In genomic region chr4:76585897-76586360, GRCh38 we compare ENCODE assay signal across 8 cellular contexts.
DNase-seq lines count a peak whose midpoint lies in the region; ATAC-seq and TF ChIP-seq lines count a peak whose summit lies in the region.

No MANE protein-coding gene starts in this region.

- H3K4me3 ChIP-seq in AG10803 (ENCODE audit: low read length): peak overlapping the region; percentile 45
- H3K4me3 ChIP-seq in HUES48 (ENCODE audit: low read depth, low read length): peak overlapping the region; percentile 66
- H3K4me3 ChIP-seq in fibroblast of lung (replicated peaks in 1 of 4; ENCODE audit: control extremely low read depth in 1 of 4, insufficient read depth in 1 of 4, low read depth in 3 of 4, low read length in 4 of 4): peak overlapping the region in 2 of 4 experiments; percentile 45 to 49
- peak overlapping the region; percentile 46 to 64 for H3K4me3 ChIP-seq in muscle layer of duodenum (ENCODE audit: low read depth in 1 of 2, low read length in 2 of 2)

- H3K27ac ChIP-seq in HUES48 (ENCODE audit: low read depth, low read length) (peak overlapping the region; percentile 73), fibroblast of lung (ENCODE audit: insufficient read depth, low read length) (no peak overlapping the region), muscle layer of duodenum (ENCODE audit: low read length) (peak overlapping the region; percentile 80)

- peaks cover 61% of the 10 kb centered on the region for H3K4me1 ChIP-seq in HUES48 (ENCODE audit: control insufficient read depth, insufficient read depth, low read length)
- peaks cover 10% of the 10 kb centered on the region for H3K4me1 ChIP-seq in fibroblast of lung (ENCODE audit: control insufficient read depth, extremely low read depth, insufficient read depth, low read length)
- peaks cover 11 to 17% of the 10 kb centered on the region in 2 donors for H3K4me1 ChIP-seq in muscle layer of duodenum (ENCODE audit: control insufficient read depth in 1 of 2, insufficient read depth in 2 of 2, low read length in 2 of 2)

- no peaks in the 10 kb centered on the region for H3K27me3 ChIP-seq in HUES48 (ENCODE audit: control insufficient read depth, insufficient read depth, low read length)
- H3K27me3 ChIP-seq in fibroblast of lung (ENCODE audit: control insufficient read depth, insufficient read depth, low read length): no peaks in the 10 kb centered on the region
- no peaks in the 10 kb centered on the region for H3K27me3 ChIP-seq in muscle layer of duodenum (ENCODE audit: low read depth, low read length)

- H4K20me1 ChIP-seq in fibroblast of lung (ENCODE audit: control insufficient read depth, extremely low read depth, insufficient read depth, low read length): no peaks in the 10 kb centered on the region

- H3K36me3 ChIP-seq in HUES48 (ENCODE audit: control insufficient read depth, insufficient read depth, low read length) (no peaks in the 10 kb centered on the region), fibroblast of lung (ENCODE audit: control insufficient read depth, insufficient read depth, low read length) (no peaks in the 10 kb centered on the region), muscle layer of duodenum (ENCODE audit: control insufficient read depth in 1 of 2, insufficient read depth in 2 of 2, low read length in 2 of 2) (no peaks in the 10 kb centered on the region)

- no peaks in the 10 kb centered on the region for H3K79me2 ChIP-seq in fibroblast of lung (ENCODE audit: control insufficient read depth, insufficient read depth, low read length)

- peak overlapping the region; percentile 64 for H3K9ac ChIP-seq in HUES48 (ENCODE audit: low read depth, low read length)
- H3K9ac ChIP-seq in fibroblast of lung (ENCODE audit: insufficient read depth, low read length): no peak overlapping the region

- H3K4me2 ChIP-seq in fibroblast of lung (ENCODE audit: extremely low read depth, insufficient read depth, low read length): peak overlapping the region; percentile 51

- peak; percentile 97 for ATAC-seq in GM19023 (IDR thresholded peaks at IDR 0.05; ENCODE audit: unreplicated experiment)

- H3K9me3 ChIP-seq in HUES48 (ENCODE audit: control insufficient read depth, insufficient read depth, low read length) (no peaks in the 10 kb centered on the region), fibroblast of lung (ENCODE audit: control insufficient read depth, insufficient read depth, low read depth, low read length) (no peaks in the 10 kb centered on the region), muscle layer of duodenum (ENCODE audit: control insufficient read depth in 1 of 2, low read length in 2 of 2) (no peaks in the 10 kb centered on the region)

- no peak for DNase-seq in AG10803 (ENCODE audit: low read depth)
- peak; percentile 3 for DNase-seq in activated CD4-positive, alpha-beta T cell treated with anti-CD3 and anti-CD28 coated beads, Interleukin-2, amount 50 U/mL, for 1 hour
- peak in 1 of 2 donors; percentile 83 for DNase-seq in fibroblast of lung (ENCODE audit: low read depth in 2 of 2)
- peak; percentile 84 for DNase-seq in ureter (ENCODE audit: low spot score)
- no peak for DNase-seq in DMS114 treated with DMSO at 0.1 percent for 48 hours (lab: John Stamatoyannopoulos, UW; ENCODE audit: unreplicated experiment)

- peak overlapping the region; percentile 17 for H2AFZ ChIP-seq in fibroblast of lung (ENCODE audit: low read length)

- TF ChIP-seq CTCF in AG10803 (conservative IDR thresholded peaks at IDR 0.05; ENCODE audit: low read length) (peak; percentile 16; the same call in 1 of the 2 replicates), fibroblast of lung (conservative IDR thresholded peaks at IDR 0.05 in 1 of 2, IDR thresholded peaks at IDR 0.05 in 1 of 2; ENCODE audit: low read depth in 1 of 2, low read length in 2 of 2) (peak in 1 of 2 donors; percentile 18)

Comparison
In these comparisons a context has a peak if more than half of its experiments do, and no peak if none do; other contexts are left out.
1. DNase-seq: peak in activated CD4-positive, alpha-beta T cell treated with anti-CD3 and anti-CD28 coated beads, Interleukin-2, amount 50 U/mL, for 1 hour (single experiment) and ureter (single experiment); none in AG10803 (single experiment) and DMS114 treated with DMSO at 0.1 percent for 48 hours (single experiment).